1 cellular context compared by ENCODE assay signal in the genomic region with DNA sequence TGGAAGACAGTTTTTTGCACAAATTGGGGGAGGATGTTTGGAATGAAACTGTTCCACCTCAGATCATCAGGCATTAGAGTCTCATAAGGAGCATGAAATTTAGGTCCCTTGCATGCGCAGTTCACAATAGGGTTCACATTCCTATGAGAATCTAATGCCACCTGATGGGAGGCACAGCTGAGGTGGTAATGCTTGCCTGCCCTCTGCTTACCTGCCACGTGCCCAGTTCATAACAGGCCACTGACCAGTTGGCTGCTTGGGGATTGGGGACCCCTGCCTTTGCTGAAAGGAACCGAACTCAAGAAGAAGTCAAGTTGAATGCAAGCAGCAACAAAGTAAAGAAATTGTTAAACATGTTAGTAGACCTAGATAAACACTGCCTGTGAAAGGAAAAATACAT.
TF ChIP-seq lines count a peak whose summit lies in the region.

No MANE protein-coding gene starts in this region.

TF ChIP-seq in HCT116, 20 proteins besides CTCF, POLR2A, EP300 and RAD21 (continued from another document):
- TF ChIP-seq, protein P1, sequence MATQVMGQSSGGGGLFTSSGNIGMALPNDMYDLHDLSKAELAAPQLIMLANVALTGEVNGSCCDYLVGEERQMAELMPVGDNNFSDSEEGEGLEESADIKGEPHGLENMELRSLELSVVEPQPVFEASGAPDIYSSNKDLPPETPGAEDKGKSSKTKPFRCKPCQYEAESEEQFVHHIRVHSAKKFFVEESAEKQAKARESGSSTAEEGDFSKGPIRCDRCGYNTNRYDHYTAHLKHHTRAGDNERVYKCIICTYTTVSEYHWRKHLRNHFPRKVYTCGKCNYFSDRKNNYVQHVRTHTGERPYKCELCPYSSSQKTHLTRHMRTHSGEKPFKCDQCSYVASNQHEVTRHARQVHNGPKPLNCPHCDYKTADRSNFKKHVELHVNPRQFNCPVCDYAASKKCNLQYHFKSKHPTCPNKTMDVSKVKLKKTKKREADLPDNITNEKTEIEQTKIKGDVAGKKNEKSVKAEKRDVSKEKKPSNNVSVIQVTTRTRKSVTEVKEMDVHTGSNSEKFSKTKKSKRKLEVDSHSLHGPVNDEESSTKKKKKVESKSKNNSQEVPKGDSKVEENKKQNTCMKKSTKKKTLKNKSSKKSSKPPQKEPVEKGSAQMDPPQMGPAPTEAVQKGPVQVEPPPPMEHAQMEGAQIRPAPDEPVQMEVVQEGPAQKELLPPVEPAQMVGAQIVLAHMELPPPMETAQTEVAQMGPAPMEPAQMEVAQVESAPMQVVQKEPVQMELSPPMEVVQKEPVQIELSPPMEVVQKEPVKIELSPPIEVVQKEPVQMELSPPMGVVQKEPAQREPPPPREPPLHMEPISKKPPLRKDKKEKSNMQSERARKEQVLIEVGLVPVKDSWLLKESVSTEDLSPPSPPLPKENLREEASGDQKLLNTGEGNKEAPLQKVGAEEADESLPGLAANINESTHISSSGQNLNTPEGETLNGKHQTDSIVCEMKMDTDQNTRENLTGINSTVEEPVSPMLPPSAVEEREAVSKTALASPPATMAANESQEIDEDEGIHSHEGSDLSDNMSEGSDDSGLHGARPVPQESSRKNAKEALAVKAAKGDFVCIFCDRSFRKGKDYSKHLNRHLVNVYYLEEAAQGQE (IDR thresholded peaks at IDR 0.05; ENCODE audit: low read depth): no peak
- TF ChIP-seq FOSL1 (IDR thresholded peaks at IDR 0.05; ENCODE audit: low read depth) (no peak), CEBPB (IDR thresholded peaks at IDR 0.05; ENCODE audit: low read depth) (no peak)
